10 cellular contexts compared by ENCODE assay signal in the genomic region with DNA sequence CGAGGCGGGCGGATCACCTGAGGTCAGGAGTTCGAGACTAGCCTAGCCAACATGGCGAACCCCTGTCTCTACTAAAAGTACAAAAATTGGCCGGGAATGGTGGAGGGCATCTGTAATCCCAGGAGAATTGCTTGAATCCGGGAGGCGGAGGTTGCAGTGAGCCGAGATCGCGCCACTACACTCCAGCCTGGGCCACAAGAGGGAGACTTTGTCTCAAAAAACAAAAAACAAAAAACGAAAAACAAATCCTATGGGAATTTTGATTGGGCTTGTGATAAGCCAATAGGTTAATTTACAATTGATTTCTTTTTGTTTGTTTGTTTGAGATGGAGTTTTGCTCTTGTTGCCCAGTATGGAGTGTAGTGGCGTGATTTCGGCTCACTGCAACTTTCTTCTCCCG. TPM values are rescaled to one million over a fixed set of nuclear protein-coding genes. Genes with fewer than 3 reads are reported as not detected.
A peak's percentile ranks its signal among the peaks of the same experiment; 100 is the strongest.
DNase-seq lines count a peak whose midpoint lies in the region; TF ChIP-seq lines count a peak whose summit lies in the region.
"Had no signal": no experiment of that assay in that cellular context is flagged by ENCODE, and none has a peak within 500 bp of the region (broad histone marks: within the 10 kb centered on the region; RNA-seq: fewer than 3 reads in every experiment).

No MANE protein-coding gene starts in this region.

- peaks cover 25% of the 10 kb centered on the region for H3K4me1 Mint-ChIP-seq in activated T-cell treated with anti-CD3 and anti-CD28 coated beads, Interleukin-2, amount 50 U/mL, for 24 hours (ENCODE audit: low read depth)
- H3K4me1 Mint-ChIP-seq in endodermal cell: peaks cover 23% of the 10 kb centered on the region

- peak overlapping the region; percentile 24 for H3K27ac Mint-ChIP-seq in activated T-cell treated with anti-CD3 and anti-CD28 coated beads, Interleukin-2, amount 50 U/mL, for 24 hours
- H3K27ac Mint-ChIP-seq in endodermal cell: peak overlapping the region; percentile 80

- H3K4me3 ChIP-seq in endodermal cell (ENCODE audit: low read length) (no peak overlapping the region), sigmoid colon (no peak overlapping the region), spleen (peak overlapping the region in 1 of 8 donors; percentile 20)

- intact Hi-C loops in sigmoid colon (cut with DNase I): loop anchor here (10.0 kb wide), 2 partner anchors 158 to 1128 kb away; partner anchors contain the start of gene CLIP4
- intact Hi-C loops in spleen (cut with DNase I; ENCODE audit: low total_unique reads): no loop called here

- H3K9me3 Mint-ChIP-seq in activated T-cell treated with anti-CD3 and anti-CD28 coated beads, Interleukin-2, amount 50 U/mL, for 24 hours: no peaks in the 10 kb centered on the region
- H3K9me3 Mint-ChIP-seq in endodermal cell: no peaks in the 10 kb centered on the region

- H3K4me3 Mint-ChIP-seq in activated T-cell treated with anti-CD3 and anti-CD28 coated beads, Interleukin-2, amount 50 U/mL, for 24 hours: peak overlapping the region; percentile 69
- H3K4me3 Mint-ChIP-seq in endodermal cell: peak overlapping the region; percentile 45

- H3K4me1 ChIP-seq in endodermal cell (ENCODE audit: control insufficient read depth, insufficient read depth, low read length) (no peaks in the 10 kb centered on the region), sigmoid colon (peaks cover 0 to 16% (median 12%) of the 10 kb centered on the region in 4 donors), spleen (peaks cover 0 to 29% (median 7%) of the 10 kb centered on the region in 6 donors)

- no peaks in the 10 kb centered on the region for H3K27me3 Mint-ChIP-seq in activated T-cell treated with anti-CD3 and anti-CD28 coated beads, Interleukin-2, amount 50 U/mL, for 24 hours
- no peaks in the 10 kb centered on the region for H3K27me3 Mint-ChIP-seq in endodermal cell (ENCODE audit: insufficient read depth)

- H3K36me3 Mint-ChIP-seq in activated T-cell treated with anti-CD3 and anti-CD28 coated beads, Interleukin-2, amount 50 U/mL, for 24 hours (ENCODE audit: low read depth): no peaks in the 10 kb centered on the region
- no peaks in the 10 kb centered on the region for H3K36me3 Mint-ChIP-seq in endodermal cell (ENCODE audit: low read depth)

- no peaks in the 10 kb centered on the region for H3K36me3 ChIP-seq in endodermal cell (ENCODE audit: control insufficient read depth, insufficient read depth, low read length)
- no peaks in the 10 kb centered on the region for H3K36me3 ChIP-seq in sigmoid colon
- no peaks in the 10 kb centered on the region for H3K36me3 ChIP-seq in spleen

- H3K27me3 ChIP-seq in endodermal cell (ENCODE audit: control insufficient read depth, insufficient read depth, low read length, poor library complexity, severe bottlenecking): no peaks in the 10 kb centered on the region
- no peaks in the 10 kb centered on the region for H3K27me3 ChIP-seq in sigmoid colon
- H3K27me3 ChIP-seq in spleen (replicated peaks in 1 of 7): peaks cover 0 to 5% (median 0%) of the 10 kb centered on the region in 7 donors

- H3K27ac ChIP-seq in endodermal cell (ENCODE audit: low read depth, low read length) (no peak overlapping the region), sigmoid colon (no peak overlapping the region), spleen (peak overlapping the region in 1 of 8 donors; percentile 43)

- no peak overlapping the region for H3K9ac ChIP-seq in endodermal cell (ENCODE audit: extremely low read depth, low read length, poor library complexity, severe bottlenecking)

- TF ChIP-seq POLR2A in sigmoid colon (IDR thresholded peaks at IDR 0.05): no peak
- TF ChIP-seq POLR2A in spleen (IDR thresholded peaks at IDR 0.05): no peak

- no peak for TF ChIP-seq EP300 in sigmoid colon (IDR thresholded peaks at IDR 0.05)

- WGBS in endodermal cell (ENCODE audit: insufficient coverage in 1 of 2, insufficient read length in 1 of 2), 2 experiments: 78 to 89% methylated on average over 11 to 15 of the region's 15 CpGs
- 47 to 86% methylated on average over 15 of the region's 15 CpGs for WGBS in sigmoid colon, 2 donors
- 53 to 86% (median 85%) methylated on average over 15 of the region's 15 CpGs for WGBS in spleen, 5 donors

- H3K9me3 ChIP-seq in endodermal cell (ENCODE audit: control insufficient read depth, low read length) (no peaks in the 10 kb centered on the region), sigmoid colon (no peaks in the 10 kb centered on the region), spleen (no peaks in the 10 kb centered on the region)

- TF ChIP-seq CTCF in endodermal cell (conservative IDR thresholded peaks at IDR 0.05) (peak; percentile 75), sigmoid colon (IDR thresholded peaks at IDR 0.05) (peak in 3 of 4 experiments; percentile 23 to 69 (median 56)), spleen (IDR thresholded peaks at IDR 0.05 in 8 of 11, conservative IDR thresholded peaks at IDR 0.05 in 3 of 11) (peak in 3 of 11 experiments; percentile 5 to 56 (median 54))

- peak; percentile 46 for DNase-seq in activated T-cell treated with anti-CD3 and anti-CD28 coated beads, Interleukin-2, amount 50 U/mL, for 24 hours
- DNase-seq in activated T-cell treated with anti-CD3 and anti-CD28 coated beads for 4 hours (no peak), NCI-H345 (lab: John Stamatoyannopoulos, UW) (peak; percentile 71), endodermal cell (peak; percentile 71), sigmoid colon (no peak), NCI-H510A (lab: John Stamatoyannopoulos, UW) (no peak), T-helper 1 cell (no peak), spleen (no peak)
- DNase-seq: DMS79, NCI-H1105 treated with DMSO at 0.1 percent for 48 hours had no signal

RNA-seq across cellular contexts. Expression of gene TOGARAM2, which starts 24.2 kb away (rescaled TPM):
- total RNA-seq in endodermal cell (1 to 10 TPM in 1 of 2 donors, under 1 TPM in 1; 0.86 to 4.2 TPM), sigmoid colon (1 to 10 TPM in 2 of 4 donors, under 1 TPM in 2; 0.28 to 3.2 (median 1.8) TPM), spleen (10 to 100 TPM in 4 of 7 donors, 1 to 10 TPM in 3; 3.1 to 19.9 (median 11.7) TPM)
- polyA plus RNA-seq in endodermal cell (2013, experiment 1 of 2): 0.43 TPM
- polyA plus RNA-seq in endodermal cell (2013, experiment 2 of 2): 0.50 TPM
- polyA plus RNA-seq in sigmoid colon (under 1 TPM in 1 of 3 donors, not detected in 2; 0.23 TPM), spleen (1 to 10 TPM; 3.0 to 9.0 (median 7.4) TPM)

Comparison
In these comparisons a context has a peak if more than half of its experiments do, and no peak if none do; other contexts are left out.
1. DNase-seq: peak in activated T-cell treated with anti-CD3 and anti-CD28 coated beads, Interleukin-2, amount 50 U/mL, for 24 hours (single experiment), NCI-H345 (single experiment) and endodermal cell (single experiment); none in activated T-cell treated with anti-CD3 and anti-CD28 coated beads for 4 hours (single experiment), sigmoid colon (single experiment), NCI-H510A (single experiment), T-helper 1 cell (0 of 5) and spleen (single experiment).